ENCODE assay signal across 1 cellular context in the genomic region with DNA sequence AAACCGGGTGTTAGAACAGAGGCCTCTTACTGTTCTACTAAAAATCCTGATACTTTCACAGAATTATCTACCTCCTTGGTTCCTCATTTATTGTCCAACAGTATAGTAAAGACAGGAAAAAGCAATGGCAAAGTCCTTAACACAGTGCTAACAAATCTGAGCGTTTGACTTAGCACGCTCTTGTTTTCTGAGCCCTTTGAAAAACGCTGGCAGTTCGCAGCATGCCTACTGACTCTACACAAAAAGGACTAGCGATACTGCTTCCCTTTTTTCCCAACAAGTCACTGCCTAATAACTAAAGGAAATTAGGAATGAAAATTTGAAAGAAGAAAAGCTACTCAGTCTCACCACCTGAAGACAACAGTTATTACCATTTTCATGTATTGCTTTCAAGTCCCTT.
TF ChIP-seq lines count a peak whose summit lies in the region.

No MANE protein-coding gene starts in this region.

TF ChIP-seq in GM23338, 12 proteins besides CTCF, POLR2A, EP300 and RAD21 (continued from another document):
- TF ChIP-seq, protein P1, sequence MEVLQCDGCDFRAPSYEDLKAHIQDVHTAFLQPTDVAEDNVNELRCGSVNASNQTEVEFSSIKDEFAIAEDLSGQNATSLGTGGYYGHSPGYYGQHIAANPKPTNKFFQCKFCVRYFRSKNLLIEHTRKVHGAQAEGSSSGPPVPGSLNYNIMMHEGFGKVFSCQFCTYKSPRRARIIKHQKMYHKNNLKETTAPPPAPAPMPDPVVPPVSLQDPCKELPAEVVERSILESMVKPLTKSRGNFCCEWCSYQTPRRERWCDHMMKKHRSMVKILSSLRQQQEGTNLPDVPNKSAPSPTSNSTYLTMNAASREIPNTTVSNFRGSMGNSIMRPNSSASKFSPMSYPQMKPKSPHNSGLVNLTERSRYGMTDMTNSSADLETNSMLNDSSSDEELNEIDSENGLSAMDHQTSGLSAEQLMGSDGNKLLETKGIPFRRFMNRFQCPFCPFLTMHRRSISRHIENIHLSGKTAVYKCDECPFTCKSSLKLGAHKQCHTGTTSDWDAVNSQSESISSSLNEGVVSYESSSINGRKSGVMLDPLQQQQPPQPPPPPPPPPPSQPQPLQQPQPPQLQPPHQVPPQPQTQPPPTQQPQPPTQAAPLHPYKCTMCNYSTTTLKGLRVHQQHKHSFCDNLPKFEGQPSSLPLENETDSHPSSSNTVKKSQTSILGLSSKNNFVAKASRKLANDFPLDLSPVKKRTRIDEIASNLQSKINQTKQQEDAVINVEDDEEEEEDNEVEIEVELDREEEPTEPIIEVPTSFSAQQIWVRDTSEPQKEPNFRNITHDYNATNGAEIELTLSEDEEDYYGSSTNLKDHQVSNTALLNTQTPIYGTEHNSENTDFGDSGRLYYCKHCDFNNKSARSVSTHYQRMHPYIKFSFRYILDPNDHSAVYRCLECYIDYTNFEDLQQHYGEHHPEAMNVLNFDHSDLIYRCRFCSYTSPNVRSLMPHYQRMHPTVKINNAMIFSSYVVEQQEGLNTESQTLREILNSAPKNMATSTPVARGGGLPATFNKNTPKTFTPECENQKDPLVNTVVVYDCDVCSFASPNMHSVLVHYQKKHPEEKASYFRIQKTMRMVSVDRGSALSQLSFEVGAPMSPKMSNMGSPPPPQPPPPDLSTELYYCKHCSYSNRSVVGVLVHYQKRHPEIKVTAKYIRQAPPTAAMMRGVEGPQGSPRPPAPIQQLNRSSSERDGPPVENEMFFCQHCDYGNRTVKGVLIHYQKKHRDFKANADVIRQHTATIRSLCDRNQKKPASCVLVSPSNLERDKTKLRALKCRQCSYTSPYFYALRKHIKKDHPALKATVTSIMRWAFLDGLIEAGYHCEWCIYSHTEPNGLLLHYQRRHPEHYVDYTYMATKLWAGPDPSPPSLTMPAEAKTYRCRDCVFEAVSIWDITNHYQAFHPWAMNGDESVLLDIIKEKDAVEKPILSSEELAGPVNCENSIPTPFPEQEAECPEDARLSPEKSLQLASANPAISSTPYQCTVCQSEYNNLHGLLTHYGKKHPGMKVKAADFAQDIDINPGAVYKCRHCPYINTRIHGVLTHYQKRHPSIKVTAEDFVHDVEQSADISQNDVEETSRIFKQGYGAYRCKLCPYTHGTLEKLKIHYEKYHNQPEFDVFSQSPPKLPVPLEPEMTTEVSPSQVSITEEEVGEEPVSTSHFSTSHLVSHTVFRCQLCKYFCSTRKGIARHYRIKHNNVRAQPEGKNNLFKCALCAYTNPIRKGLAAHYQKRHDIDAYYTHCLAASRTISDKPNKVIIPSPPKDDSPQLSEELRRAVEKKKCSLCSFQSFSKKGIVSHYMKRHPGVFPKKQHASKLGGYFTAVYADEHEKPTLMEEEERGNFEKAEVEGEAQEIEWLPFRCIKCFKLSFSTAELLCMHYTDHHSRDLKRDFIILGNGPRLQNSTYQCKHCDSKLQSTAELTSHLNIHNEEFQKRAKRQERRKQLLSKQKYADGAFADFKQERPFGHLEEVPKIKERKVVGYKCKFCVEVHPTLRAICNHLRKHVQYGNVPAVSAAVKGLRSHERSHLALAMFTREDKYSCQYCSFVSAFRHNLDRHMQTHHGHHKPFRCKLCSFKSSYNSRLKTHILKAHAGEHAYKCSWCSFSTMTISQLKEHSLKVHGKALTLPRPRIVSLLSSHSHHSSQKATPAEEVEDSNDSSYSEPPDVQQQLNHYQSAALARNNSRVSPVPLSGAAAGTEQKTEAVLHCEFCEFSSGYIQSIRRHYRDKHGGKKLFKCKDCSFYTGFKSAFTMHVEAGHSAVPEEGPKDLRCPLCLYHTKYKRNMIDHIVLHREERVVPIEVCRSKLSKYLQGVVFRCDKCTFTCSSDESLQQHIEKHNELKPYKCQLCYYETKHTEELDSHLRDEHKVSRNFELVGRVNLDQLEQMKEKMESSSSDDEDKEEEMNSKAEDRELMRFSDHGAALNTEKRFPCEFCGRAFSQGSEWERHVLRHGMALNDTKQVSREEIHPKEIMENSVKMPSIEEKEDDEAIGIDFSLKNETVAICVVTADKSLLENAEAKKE (CRISPR knock-in tag; IDR thresholded peaks at IDR 0.05) = no peak
- no peak for TF ChIP-seq EZH2 (IDR thresholded peaks at IDR 0.05; ENCODE audit: low read depth, unreplicated experiment)
- TF ChIP-seq CREB1 (CRISPR knock-in tag; IDR thresholded peaks at IDR 0.05; ENCODE audit: low read depth) = no peak
- TF ChIP-seq, protein P2, sequence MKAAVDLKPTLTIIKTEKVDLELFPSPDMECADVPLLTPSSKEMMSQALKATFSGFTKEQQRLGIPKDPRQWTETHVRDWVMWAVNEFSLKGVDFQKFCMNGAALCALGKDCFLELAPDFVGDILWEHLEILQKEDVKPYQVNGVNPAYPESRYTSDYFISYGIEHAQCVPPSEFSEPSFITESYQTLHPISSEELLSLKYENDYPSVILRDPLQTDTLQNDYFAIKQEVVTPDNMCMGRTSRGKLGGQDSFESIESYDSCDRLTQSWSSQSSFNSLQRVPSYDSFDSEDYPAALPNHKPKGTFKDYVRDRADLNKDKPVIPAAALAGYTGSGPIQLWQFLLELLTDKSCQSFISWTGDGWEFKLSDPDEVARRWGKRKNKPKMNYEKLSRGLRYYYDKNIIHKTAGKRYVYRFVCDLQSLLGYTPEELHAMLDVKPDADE (IDR thresholded peaks at IDR 0.05) = no peak
- TF ChIP-seq NANOG (IDR thresholded peaks at IDR 0.05; ENCODE audit: borderline replicate concordance) = no peak
- no peak for TF ChIP-seq POLR2AphosphoS5 (IDR thresholded peaks at IDR 0.05; ENCODE audit: low read depth)
- no peak for TF ChIP-seq ZNF331 (CRISPR knock-in tag; IDR thresholded peaks at IDR 0.05; ENCODE audit: low read depth)
